Comparison of ENCODE assay signal across 8 cellular contexts in genomic region chr6:116764961-116765841, GRCh38. TPM values are rescaled to one million over a fixed set of nuclear protein-coding genes. Genes with fewer than 3 reads are reported as not detected.
DNase-seq lines count a peak whose midpoint lies in the region; ATAC-seq, FAIRE-seq and TF ChIP-seq lines count a peak whose summit lies in the region.

Gene FAM162B, minus strand, starts transcription at chr6:116765719. Its CDS starts 143 bp downstream, at chr6:116765576.

- H3K4me3 ChIP-seq in dorsolateral prefrontal cortex, result peak within 1 kb of the TSS; percentile 40 to 74 (median 62)
- peak within 1 kb of the TSS; percentile 35 to 48 (median 42) for H3K4me3 ChIP-seq in right lobe of liver
- H3K4me3 ChIP-seq in thoracic aorta, result peak within 1 kb of the TSS; percentile 69

- peak within 1 kb of the TSS in 39 of 59 donors; percentile 13 to 81 (median 49) for H3K27ac ChIP-seq in dorsolateral prefrontal cortex
- peak within 1 kb of the TSS in 2 of 3 donors; percentile 26 to 28 for H3K27ac ChIP-seq in right lobe of liver
- H3K27ac ChIP-seq in thoracic aorta, result no peak within 1 kb of the TSS

- H3K9me3 ChIP-seq in right lobe of liver (no peaks in the 10 kb centered on the region), thoracic aorta (no peaks in the 10 kb centered on the region)

- intact Hi-C loops in dorsolateral prefrontal cortex (cut with DNase I), result no loop called here
- intact Hi-C loops in right lobe of liver (cut with DNase I), result no loop called here

- 6% methylated on average over 27 of the region's 89 CpGs for WGBS in right lobe of liver (ENCODE audit: insufficient coverage, low coverage, low lambda C conversion rate, missing lambda C conversion rate)

- peaks cover 0 to 12% (median 0%) of the 10 kb centered on the region in 4 donors for H3K4me1 ChIP-seq in right lobe of liver
- H3K4me1 ChIP-seq in thoracic aorta (ENCODE audit: control insufficient read depth in 1 of 2, low read depth in 2 of 2), result peaks cover 0 to 12% of the 10 kb centered on the region in 2 donors

- H3K36me3 ChIP-seq in right lobe of liver (no peaks in the 10 kb centered on the region), thoracic aorta (no peaks in the 10 kb centered on the region)

- FAIRE-seq in D721Med (lab: Jason Lieb, UNC), result no peak

- H3K27me3 ChIP-seq in dorsolateral prefrontal cortex (peaks cover 0 to 40% (median 15%) of the 10 kb centered on the region in 45 donors), right lobe of liver (peaks cover 0 to 9% of the 10 kb centered on the region in 2 donors), thoracic aorta (replicated peaks; ENCODE audit: insufficient read depth) (no peaks in the 10 kb centered on the region)

- DNase-seq in D721Med (ENCODE audit: insufficient read length, low spot score) (peak; percentile 27), KBM-7 (peak; percentile 24), dorsolateral prefrontal cortex (peak in 3 of 10 donors; percentile 12 to 52 (median 43)), right lobe of liver (peak; percentile 22 to 56 (median 43)), thoracic aorta (ENCODE audit: low spot score) (no peak), NAMALWA (ENCODE audit: low spot score) (no peak), NCI-H146 (lab: John Stamatoyannopoulos, UW) (no peak)

- TF ChIP-seq CTCF in D721Med (IDR thresholded peaks at IDR 0.05; ENCODE audit: insufficient read depth, missing control alignments), result no peak
- no peak for TF ChIP-seq CTCF in dorsolateral prefrontal cortex (IDR thresholded peaks at IDR 0.05 in 54 of 56, conservative IDR thresholded peaks at IDR 0.05 in 2 of 56; ENCODE audit: low read depth in 1 of 56, partially characterized antibody in 56 of 56)
- TF ChIP-seq CTCF in right lobe of liver (IDR thresholded peaks at IDR 0.05), result no peak
- TF ChIP-seq CTCF in thoracic aorta (IDR thresholded peaks at IDR 0.05), result no peak

- TF ChIP-seq POLR2A in right lobe of liver (IDR thresholded peaks at IDR 0.05), result no peak

- in situ Hi-C loops in KBM-7 (cut with MboI; ENCODE audit: low pct_unique_long_range_greater_than_20kb, low sequenced_read_pairs), result no loop called here

- ATAC-seq in right lobe of liver (peak; percentile 39 to 85 (median 60)), thoracic aorta (ENCODE audit: insufficient number of reproducible peaks, low FRiP score, low read depth) (no peak), GM19463 (IDR thresholded peaks at IDR 0.05; ENCODE audit: unreplicated experiment) (no peak)

RNA-seq across cellular contexts. Expression of gene FAM162B, which starts in this region (rescaled TPM):
- total RNA-seq in dorsolateral prefrontal cortex (10 to 100 TPM in 94 of 120 experiments, 1 to 10 TPM in 26; 5.1 to 23.9 (median 13.0) TPM), right lobe of liver (under 1 TPM in 4 of 6 experiments, not detected in 2; 0.33 to 0.81 (median 0.42) TPM), thoracic aorta (1 to 10 TPM in 1 of 2 donors, not detected in 1; 2.3 TPM)

Comparison
In these comparisons a context has a peak if more than half of its experiments do, and no peak if none do; other contexts are left out.
1. Peak in DNase-seq, ATAC-seq, H3K4me3 ChIP-seq and H3K27ac ChIP-seq in right lobe of liver; RNA of the gene not detected or under 1 TPM.
2. DNase-seq: peak in D721Med (single experiment) and KBM-7 (single experiment); none in thoracic aorta (single experiment), NAMALWA (single experiment) and NCI-H146 (single experiment).
3. H3K27ac ChIP-seq: peak in dorsolateral prefrontal cortex (39 of 59); none in thoracic aorta (0 of 2).
4. Peak in every context shown above with its lines, with median percentiles within 50 percentile points of each other: H3K4me3 ChIP-seq.